Comparison of ENCODE assay signal across 8 cellular contexts in genomic region chr5:59034498-59035186, GRCh38.
A peak's percentile ranks its signal among the peaks of the same experiment; 100 is the strongest.
DNase-seq lines count a peak whose midpoint lies in the region; ATAC-seq, FAIRE-seq and TF ChIP-seq lines count a peak whose summit lies in the region.

No MANE protein-coding gene starts in this region.

- peak; percentile 93 for TF ChIP-seq CTCF in LNCAP (IDR thresholded peaks at IDR 0.05)
- peak; percentile 28 to 42 for TF ChIP-seq CTCF in suprapubic skin (IDR thresholded peaks at IDR 0.05)

- H3K4me1 ChIP-seq in CD4-positive, alpha-beta memory T cell (ENCODE audit: insufficient read depth, low read length): peaks cover 50% of the 10 kb centered on the region
- peaks cover 11% of the 10 kb centered on the region for H3K4me1 ChIP-seq in suprapubic skin

- 80% methylated on average over 3 of the region's 3 CpGs for WGBS in suprapubic skin

- H3K4me3 ChIP-seq in CD4-positive, alpha-beta memory T cell (ENCODE audit: low read length in 2 of 2): no peak overlapping the region
- no peak overlapping the region for H3K4me3 ChIP-seq in suprapubic skin

- H3K27ac Mint-ChIP-seq in CD4-positive, alpha-beta memory T cell: peak overlapping the region; percentile 48 to 96 (median 68)
- peak overlapping the region; percentile 87 for H3K27ac Mint-ChIP-seq in activated CD4-positive, alpha-beta memory T cell treated with anti-CD3 and anti-CD28 coated beads for 36 hours

- peaks cover 39 to 86% (median 57%) of the 10 kb centered on the region in 4 donors for H3K4me1 Mint-ChIP-seq in CD4-positive, alpha-beta memory T cell
- peaks cover 44% of the 10 kb centered on the region for H3K4me1 Mint-ChIP-seq in activated CD4-positive, alpha-beta memory T cell treated with anti-CD3 and anti-CD28 coated beads for 36 hours (ENCODE audit: low read depth)

- H3K9me3 Mint-ChIP-seq in CD4-positive, alpha-beta memory T cell: peaks cover 0 to 2% (median 0%) of the 10 kb centered on the region in 8 donors
- H3K9me3 Mint-ChIP-seq in activated CD4-positive, alpha-beta memory T cell treated with anti-CD3 and anti-CD28 coated beads for 36 hours: no peaks in the 10 kb centered on the region

- no peaks in the 10 kb centered on the region for H3K27me3 ChIP-seq in CD4-positive, alpha-beta memory T cell (ENCODE audit: insufficient read depth, low read length)
- no peaks in the 10 kb centered on the region for H3K27me3 ChIP-seq in suprapubic skin

- intact Hi-C loops in CD4-positive, alpha-beta memory T cell (cut with micrococcal nuclease): loop anchor here (1.0 to 10.0 kb wide), 5 partner anchors 50 to 348 kb away; no protein-coding TSS in a partner anchor
- intact Hi-C loops in activated CD4-positive, alpha-beta memory T cell treated with anti-CD3 and anti-CD28 coated beads for 36 hours (cut with micrococcal nuclease): loop anchor here (1.0 to 10.0 kb wide), 4 partner anchors 140 to 1857 kb away; no protein-coding TSS in a partner anchor
- intact Hi-C loops in sciatic nerve (cut with DNase I): loop anchor here (5.0 kb wide), 1 partner anchor 98 kb away; no protein-coding TSS in a partner anchor

- no peak for ATAC-seq in sciatic nerve

- H3K9me3 ChIP-seq in CD4-positive, alpha-beta memory T cell (ENCODE audit: control insufficient read depth in 1 of 2, low read length in 2 of 2): no peaks in the 10 kb centered on the region
- H3K9me3 ChIP-seq in suprapubic skin: no peaks in the 10 kb centered on the region

- peak; percentile 70 for FAIRE-seq in GM12892 (lab: Jason Lieb, UNC)

- POLR2A ChIA-PET in CD4-positive, alpha-beta memory T cell (lab: Charles Lee; ENCODE audit: partially characterized antibody): interaction anchor here (0.9 to 5.4 kb wide), 7 partner anchors 61 to 1539 kb away, joined by 3 to 72 read pairs (median 12); no protein-coding TSS in a partner anchor
- POLR2A ChIA-PET in activated CD4-positive, alpha-beta memory T cell treated with anti-CD3 and anti-CD28 coated beads for 36 hours (lab: Charles Lee): interaction anchor here (1.8 to 4.0 kb wide), 3 partner anchors 13 to 93 kb away, joined by 8 to 40 read pairs (median 30); no protein-coding TSS in a partner anchor

- no peak for TF ChIP-seq EP300 in suprapubic skin (IDR thresholded peaks at IDR 0.05)

- H3K36me3 Mint-ChIP-seq in CD4-positive, alpha-beta memory T cell: peaks cover 32 to 68% of the 10 kb centered on the region in 2 donors
- peaks cover 58% of the 10 kb centered on the region for H3K36me3 Mint-ChIP-seq in activated CD4-positive, alpha-beta memory T cell treated with anti-CD3 and anti-CD28 coated beads for 36 hours

- peak overlapping the region; percentile 29 for H3K27ac ChIP-seq in CD4-positive, alpha-beta memory T cell (ENCODE audit: low read depth, low read length)
- no peak overlapping the region for H3K27ac ChIP-seq in suprapubic skin

- peak; percentile 43 to 57 (median 53) for DNase-seq in CD4-positive, alpha-beta memory T cell
- DNase-seq in GM12892 (ENCODE audit: insufficient read length): no peak
- DNase-seq in activated CD4-positive, alpha-beta memory T cell treated with anti-CD3 and anti-CD28 coated beads for 36 hours: no peak
- DNase-seq in globus pallidus (ENCODE audit: low spot score): peak; percentile 16
- no peak for DNase-seq in suprapubic skin (ENCODE audit: low spot score in 2 of 2)
- DNase-seq in sciatic nerve (ENCODE audit: low spot score): no peak
- DNase-seq in stimulated activated CD4-positive, alpha-beta T cell treated with anti-CD3 and anti-CD28 coated beads, Interleukin-2, amount 100 ng/mL, for 24 hours: no peak

- no peaks in the 10 kb centered on the region for H3K36me3 ChIP-seq in CD4-positive, alpha-beta memory T cell (ENCODE audit: insufficient read depth, low read length)
- H3K36me3 ChIP-seq in suprapubic skin: no peaks in the 10 kb centered on the region

- CTCF ChIA-PET in CD4-positive, alpha-beta memory T cell (lab: Charles Lee; ENCODE audit: partially characterized antibody): interaction anchor here (0.6 to 7.4 kb wide), 25 partner anchors 12 to 153 kb away, joined by 3 to 184 read pairs (median 4); no protein-coding TSS in a partner anchor
- CTCF ChIA-PET in activated CD4-positive, alpha-beta memory T cell treated with anti-CD3 and anti-CD28 coated beads for 36 hours (lab: Charles Lee): interaction anchor here (0.7 to 6.0 kb wide), 28 partner anchors 10 to 646 kb away, joined by 3 to 144 read pairs (median 5); no protein-coding TSS in a partner anchor

- H3K27me3 Mint-ChIP-seq in CD4-positive, alpha-beta memory T cell: no peaks in the 10 kb centered on the region
- H3K27me3 Mint-ChIP-seq in activated CD4-positive, alpha-beta memory T cell treated with anti-CD3 and anti-CD28 coated beads for 36 hours: no peaks in the 10 kb centered on the region

- H3K4me3 Mint-ChIP-seq in CD4-positive, alpha-beta memory T cell: peak overlapping the region; percentile 53 to 98 (median 89)
- H3K4me3 Mint-ChIP-seq in activated CD4-positive, alpha-beta memory T cell treated with anti-CD3 and anti-CD28 coated beads for 36 hours: peak overlapping the region; percentile 82

- no peak for TF ChIP-seq POLR2A in GM12892 (IDR thresholded peaks at IDR 0.05; ENCODE audit: low read depth, low read length)
- no peak for TF ChIP-seq POLR2A in suprapubic skin (IDR thresholded peaks at IDR 0.05)

Comparison
In these comparisons a context has a peak if more than half of its experiments do, and no peak if none do; other contexts are left out.
1. DNase-seq: peak in CD4-positive, alpha-beta memory T cell (5 of 5) and globus pallidus (single experiment); none in GM12892 (single experiment), activated CD4-positive, alpha-beta memory T cell treated with anti-CD3 and anti-CD28 coated beads for 36 hours (single experiment), suprapubic skin (0 of 2), sciatic nerve (single experiment) and stimulated activated CD4-positive, alpha-beta T cell treated with anti-CD3 and anti-CD28 coated beads, Interleukin-2, amount 100 ng/mL, for 24 hours (0 of 2).